Comparison of ENCODE assay signal across 9 cellular contexts in genomic region chr3:9361691-9362388, GRCh38. TPM values are rescaled to one million over a fixed set of nuclear protein-coding genes. Genes with fewer than 3 reads are reported as not detected.
DNase-seq lines count a peak whose midpoint lies in the region; ATAC-seq and TF ChIP-seq lines count a peak whose summit lies in the region.
"Had no signal": no experiment of that assay in that cellular context is flagged by ENCODE, and none has a peak within 500 bp of the region (broad histone marks: within the 10 kb centered on the region; RNA-seq: fewer than 3 reads in every experiment).

No MANE protein-coding gene starts in this region.

- no peak for DNase-seq in activated naive CD4-positive, alpha-beta T cell treated with anti-CD3 and anti-CD28 coated beads for 36 hours
- DNase-seq in activated naive CD4-positive, alpha-beta T cell treated with Interleukin-2 at 50 U/mL for 16 hours, result no peak
- no peak for DNase-seq in glutamatergic neuron
- no peak for DNase-seq in stimulated activated naive CD8-positive, alpha-beta T cell treated with anti-CD3 and anti-CD28 coated beads, Interleukin-15, amount 100 ng/mL, for 72 hours
- DNase-seq in NCI-H2171 (lab: John Stamatoyannopoulos, UW), result no peak
- no peak for DNase-seq in stimulated activated CD4-positive, alpha-beta T cell treated with anti-CD3 and anti-CD28 coated beads, Interleukin-15, amount 100 ng/mL, for 24 hours
- no peak for DNase-seq in NCI-H1694 (lab: John Stamatoyannopoulos, UW)
- DNase-seq: activated gamma-delta T cell treated with Interleukin-2 at 50 U/mL for 16 hours had no signal

- H3K4me1 Mint-ChIP-seq in activated naive CD4-positive, alpha-beta T cell treated with anti-CD3 and anti-CD28 coated beads for 36 hours (ENCODE audit: low read depth), result peaks cover 26% of the 10 kb centered on the region
- H3K4me1 Mint-ChIP-seq in glutamatergic neuron (ENCODE audit: low read depth, unreplicated experiment), result peaks cover 2% of the 10 kb centered on the region
- peaks cover 26% of the 10 kb centered on the region for H3K4me1 Mint-ChIP-seq in stimulated activated naive CD8-positive, alpha-beta T cell treated with anti-CD3 and anti-CD28 coated beads, Interleukin-15, amount 100 ng/mL, for 72 hours

- no peak for TF ChIP-seq CTCF in VCaP (conservative IDR thresholded peaks at IDR 0.05)
- TF ChIP-seq CTCF in glutamatergic neuron (IDR thresholded peaks at IDR 0.05; ENCODE audit: partially characterized antibody, unreplicated experiment), result no peak

- peak overlapping the region; percentile 98 for H3K4me3 Mint-ChIP-seq in activated naive CD4-positive, alpha-beta T cell treated with anti-CD3 and anti-CD28 coated beads for 36 hours
- H3K4me3 Mint-ChIP-seq in glutamatergic neuron (ENCODE audit: unreplicated experiment), result peak overlapping the region; percentile 97
- H3K4me3 Mint-ChIP-seq in stimulated activated naive CD8-positive, alpha-beta T cell treated with anti-CD3 and anti-CD28 coated beads, Interleukin-15, amount 100 ng/mL, for 72 hours, result peak overlapping the region; percentile 85 to 96

- H3K36me3 Mint-ChIP-seq in activated naive CD4-positive, alpha-beta T cell treated with anti-CD3 and anti-CD28 coated beads for 36 hours (ENCODE audit: low read depth), result peaks cover 14% of the 10 kb centered on the region
- no peaks in the 10 kb centered on the region for H3K36me3 Mint-ChIP-seq in glutamatergic neuron (ENCODE audit: unreplicated experiment)

- H3K27me3 Mint-ChIP-seq in activated naive CD4-positive, alpha-beta T cell treated with anti-CD3 and anti-CD28 coated beads for 36 hours (ENCODE audit: low read depth), result no peaks in the 10 kb centered on the region
- H3K27me3 Mint-ChIP-seq in glutamatergic neuron (ENCODE audit: unreplicated experiment), result no peaks in the 10 kb centered on the region
- no peaks in the 10 kb centered on the region for H3K27me3 Mint-ChIP-seq in stimulated activated naive CD8-positive, alpha-beta T cell treated with anti-CD3 and anti-CD28 coated beads, Interleukin-15, amount 100 ng/mL, for 72 hours

- peak overlapping the region; percentile 91 for H3K27ac ChIP-seq in VCaP

- intact Hi-C loops in activated naive CD4-positive, alpha-beta T cell treated with anti-CD3 and anti-CD28 coated beads for 36 hours (cut with micrococcal nuclease), result loop anchor here (1.0 to 2.0 kb wide), 4 partner anchors 8 to 431 kb away; partner anchors contain the start of genes ARPC4, BRPF1 and TADA3

- no peaks in the 10 kb centered on the region for H3K9me3 Mint-ChIP-seq in activated naive CD4-positive, alpha-beta T cell treated with anti-CD3 and anti-CD28 coated beads for 36 hours
- peaks cover 6% of the 10 kb centered on the region for H3K9me3 Mint-ChIP-seq in glutamatergic neuron (ENCODE audit: unreplicated experiment)
- peaks cover 0 to 5% of the 10 kb centered on the region in 2 donors for H3K9me3 Mint-ChIP-seq in stimulated activated naive CD8-positive, alpha-beta T cell treated with anti-CD3 and anti-CD28 coated beads, Interleukin-15, amount 100 ng/mL, for 72 hours

- H3K27ac Mint-ChIP-seq in activated naive CD4-positive, alpha-beta T cell treated with anti-CD3 and anti-CD28 coated beads for 36 hours, result peak overlapping the region; percentile 99
- no peak overlapping the region for H3K27ac Mint-ChIP-seq in glutamatergic neuron (ENCODE audit: unreplicated experiment)
- H3K27ac Mint-ChIP-seq in stimulated activated naive CD8-positive, alpha-beta T cell treated with anti-CD3 and anti-CD28 coated beads, Interleukin-15, amount 100 ng/mL, for 72 hours, result peak overlapping the region in 1 of 2 donors; percentile 57

- ATAC-seq in stimulated activated naive CD8-positive, alpha-beta T cell treated with anti-CD3 and anti-CD28 coated beads, Interleukin-15, amount 100 ng/mL, for 72 hours, result no peak

- CTCF ChIA-PET in activated naive CD4-positive, alpha-beta T cell treated with anti-CD3 and anti-CD28 coated beads for 36 hours (lab: Charles Lee), result interaction anchor here (0.8 to 2.8 kb wide), 4 partner anchors 9 to 366 kb away, joined by 3 to 17 read pairs (median 6); no protein-coding TSS in a partner anchor

RNA-seq across cellular contexts. Expression of gene THUMPD3, which starts 1.0 kb away (rescaled TPM):
- 10 to 100 TPM; 46.0 to 48.9 TPM for total RNA-seq in activated naive CD4-positive, alpha-beta T cell treated with anti-CD3 and anti-CD28 coated beads for 36 hours
- 50.2 TPM for total RNA-seq in glutamatergic neuron (ENCODE audit: unreplicated experiment)

RNA-seq across cellular contexts. Expression of gene SETD5, which starts 35.6 kb away (rescaled TPM):
- total RNA-seq in activated naive CD4-positive, alpha-beta T cell treated with anti-CD3 and anti-CD28 coated beads for 36 hours, result 100 to 1,000 TPM; 125 to 133 TPM
- 337 TPM for total RNA-seq in glutamatergic neuron (ENCODE audit: unreplicated experiment)
